In genomic region chr4:76562161-76562560, GRCh38 we compare ENCODE assay signal across 9 cellular contexts.
A peak's percentile ranks its signal among the peaks of the same experiment; 100 is the strongest.
DNase-seq lines count a peak whose midpoint lies in the region; ATAC-seq and TF ChIP-seq lines count a peak whose summit lies in the region.
"Had no signal": no experiment of that assay in that cellular context is flagged by ENCODE, and none has a peak within 500 bp of the region (broad histone marks: within the 10 kb centered on the region; RNA-seq: fewer than 3 reads in every experiment).

No MANE protein-coding gene starts in this region.

- no peaks in the 10 kb centered on the region for H3K27me3 ChIP-seq in thoracic aorta (replicated peaks; ENCODE audit: insufficient read depth)
- H3K27me3 ChIP-seq in CD4-positive, alpha-beta memory T cell (ENCODE audit: insufficient read depth, low read length): no peaks in the 10 kb centered on the region
- H3K27me3 ChIP-seq: upper lobe of left lung had no signal

- H3K9me3 Mint-ChIP-seq in CD4-positive, alpha-beta memory T cell: no peaks in the 10 kb centered on the region

- ATAC-seq in left ventricle myocardium superior (peak; percentile 80), thoracic aorta (ENCODE audit: insufficient number of reproducible peaks, low FRiP score, low read depth) (peak; percentile 37), HG03025 (IDR thresholded peaks at IDR 0.05; ENCODE audit: low FRiP score, unreplicated experiment) (no peak)

- H3K27ac ChIP-seq in thoracic aorta: peak overlapping the region; percentile 70 to 73
- H3K27ac ChIP-seq in CD4-positive, alpha-beta memory T cell (ENCODE audit: low read depth, low read length): no peak overlapping the region
- H3K27ac ChIP-seq: upper lobe of left lung had no signal

- DNase-seq in HPDE6-E6E7 (ENCODE audit: extremely low spot score) (peak; percentile 28), astrocyte of the spinal cord (ENCODE audit: low read depth, low spot score) (peak; percentile 83), left ventricle myocardium superior (no peak), thoracic aorta (ENCODE audit: low spot score) (no peak), NCI-H2029 (lab: John Stamatoyannopoulos, UW) (no peak)
- no peak for DNase-seq in CD4-positive, alpha-beta memory T cell
- DNase-seq: NCI-H524, upper lobe of left lung had no signal

- H3K27me3 Mint-ChIP-seq in CD4-positive, alpha-beta memory T cell: peaks cover 2 to 7% of the 10 kb centered on the region in 2 donors

- CTCF ChIA-PET in CD4-positive, alpha-beta memory T cell (lab: Charles Lee; ENCODE audit: partially characterized antibody): no interaction called here

- peaks cover 23 to 59% of the 10 kb centered on the region in 2 donors for H3K4me1 ChIP-seq in thoracic aorta (ENCODE audit: control insufficient read depth in 1 of 2, low read depth in 2 of 2)
- no peaks in the 10 kb centered on the region for H3K4me1 ChIP-seq in CD4-positive, alpha-beta memory T cell (ENCODE audit: insufficient read depth, low read length)

- H3K4me3 ChIP-seq in astrocyte of the spinal cord (ENCODE audit: low read depth, low read length) (no peak overlapping the region), thoracic aorta (peak overlapping the region; percentile 43)
- no peak overlapping the region for H3K4me3 ChIP-seq in CD4-positive, alpha-beta memory T cell (ENCODE audit: low read length in 2 of 2)
- H3K4me3 ChIP-seq: upper lobe of left lung had no signal

- no peaks in the 10 kb centered on the region for H3K4me1 Mint-ChIP-seq in CD4-positive, alpha-beta memory T cell

- H3K36me3 Mint-ChIP-seq in CD4-positive, alpha-beta memory T cell: no peaks in the 10 kb centered on the region

- H3K4me3 Mint-ChIP-seq in CD4-positive, alpha-beta memory T cell: no peak overlapping the region

- in situ Hi-C loops in astrocyte of the spinal cord (cut with HindIII; ENCODE audit: low sequenced_read_pairs): no loop called here

- TF ChIP-seq CTCF in astrocyte of the spinal cord (IDR thresholded peaks at IDR 0.05; ENCODE audit: low read depth, low read length) (no peak), thoracic aorta (IDR thresholded peaks at IDR 0.05) (no peak)

- no peaks in the 10 kb centered on the region for H3K36me3 ChIP-seq in thoracic aorta
- H3K36me3 ChIP-seq in CD4-positive, alpha-beta memory T cell (ENCODE audit: insufficient read depth, low read length): no peaks in the 10 kb centered on the region
- H3K36me3 ChIP-seq: upper lobe of left lung had no signal

- POLR2A ChIA-PET in CD4-positive, alpha-beta memory T cell (lab: Charles Lee; ENCODE audit: partially characterized antibody): no interaction called here

- no peaks in the 10 kb centered on the region for H3K9me3 ChIP-seq in thoracic aorta
- H3K9me3 ChIP-seq in CD4-positive, alpha-beta memory T cell (ENCODE audit: control insufficient read depth in 1 of 2, low read length in 2 of 2): no peaks in the 10 kb centered on the region
- H3K9me3 ChIP-seq: upper lobe of left lung had no signal

- intact Hi-C loops in left ventricle myocardium superior (cut with micrococcal nuclease): no loop called here
- intact Hi-C loops in CD4-positive, alpha-beta memory T cell (cut with micrococcal nuclease): no loop called here

- no peak overlapping the region for H3K27ac Mint-ChIP-seq in CD4-positive, alpha-beta memory T cell

Comparison
In these comparisons a context has a peak if more than half of its experiments do, and no peak if none do; other contexts are left out.
1. DNase-seq: peak in HPDE6-E6E7 (single experiment) and astrocyte of the spinal cord (single experiment); none in left ventricle myocardium superior (single experiment), thoracic aorta (single experiment), NCI-H2029 (single experiment) and CD4-positive, alpha-beta memory T cell (0 of 5).